ENCODE assay signal across 24 cellular contexts in the genomic region with DNA sequence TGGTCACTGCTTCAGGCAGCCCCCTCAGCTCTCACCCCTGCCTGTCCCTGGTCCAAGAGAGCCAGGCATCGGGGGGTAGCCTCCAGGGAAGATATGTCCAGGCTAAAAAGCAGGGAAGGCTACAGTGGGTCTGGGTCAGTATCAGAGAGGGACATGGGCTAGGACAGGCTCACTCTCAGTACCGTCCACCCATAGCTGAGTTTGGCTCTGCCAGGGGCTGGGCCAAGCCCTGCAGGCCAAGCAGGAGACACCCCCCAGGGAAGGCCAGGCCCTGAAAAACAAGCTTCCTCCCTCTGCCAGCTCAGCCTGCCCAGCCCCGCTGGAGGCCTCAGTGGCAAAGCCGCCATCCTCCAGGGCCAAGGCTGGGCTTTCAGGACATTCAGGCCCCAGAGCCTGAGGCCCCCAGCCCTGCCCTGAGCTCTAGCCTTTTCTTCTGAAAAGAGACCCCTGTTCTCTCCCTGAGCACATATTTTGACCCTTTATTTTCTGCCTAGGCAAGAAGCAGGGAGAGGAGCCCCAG. TPM values are rescaled to one million over a fixed set of nuclear protein-coding genes. Genes with fewer than 3 reads are reported as not detected.
"Had no signal": no experiment of that assay in that cellular context is flagged by ENCODE, and none has a peak within 500 bp of the region (broad histone marks: within the 10 kb centered on the region; RNA-seq: fewer than 3 reads in every experiment).

No MANE protein-coding gene starts in this region.

- H3K36me3 Mint-ChIP-seq: activated naive CD8-positive, alpha-beta T cell treated with anti-CD3 and anti-CD28 coated beads for 36 hours had no signal

- H3K4me3 ChIP-seq: MG63, Peyer's patch had no signal

- H3K36me3 ChIP-seq: brain microvascular endothelial cell, MG63, Peyer's patch had no signal

- H3K4me3 Mint-ChIP-seq: activated CD8-positive, alpha-beta T cell treated with anti-CD3 and anti-CD28 coated beads, Interleukin-2, amount 10 ng/mL, durations not matched to agents 7 days and 5 days; activated naive CD4-positive, alpha-beta T cell treated with anti-CD3 and anti-CD28 coated beads for 36 hours; activated naive CD8-positive, alpha-beta T cell treated with anti-CD3 and anti-CD28 coated beads for 36 hours; activated T-cell treated with anti-CD3 and anti-CD28 coated beads, Interleukin-2, amount 50 U/mL, for 24 hours; activated T-helper 1 cell treated with anti-CD3 and anti-CD28 coated beads, Interleukin-12 subunit alpha, Interleukin-12 subunit beta, Interleukin-2, Interleukin-4 antibody, amounts not matched to agents 30 ng/mL and 10 ng/mL and 1 ng/mL, durations not matched to agents 14 hours and 24 hours and 36 hours; T-helper 1 cell treated with Interleukin-12 subunit alpha and Interleukin-12 subunit beta and Interleukin-4 antibody, amounts not matched to agents 30 μg/mL and 1 μg/mL, for 36 hours had no signal

- H3K9me3 Mint-ChIP-seq: activated naive CD4-positive, alpha-beta T cell treated with anti-CD3 and anti-CD28 coated beads for 36 hours; activated naive CD8-positive, alpha-beta T cell treated with anti-CD3 and anti-CD28 coated beads for 36 hours had no signal

- H3K27me3 ChIP-seq: brain microvascular endothelial cell, MG63, Peyer's patch had no signal

- ATAC-seq: activated CD4-positive, CD25-positive, alpha-beta regulatory T cell treated with anti-CD3 and anti-CD28 coated beads, Interleukin-2, amount 50 U/mL, for 24 hours; activated CD8-positive, alpha-beta T cell treated with anti-CD3 and anti-CD28 coated beads, Interleukin-2, amount 10 ng/mL, durations not matched to agents 7 days and 5 days had no signal

- H3K4me1 ChIP-seq: Peyer's patch had no signal

- H3K27ac Mint-ChIP-seq: activated CD8-positive, alpha-beta T cell treated with anti-CD3 and anti-CD28 coated beads, Interleukin-2, amount 10 ng/mL, durations not matched to agents 7 days and 5 days; activated naive CD4-positive, alpha-beta T cell treated with anti-CD3 and anti-CD28 coated beads for 36 hours; activated naive CD8-positive, alpha-beta T cell treated with anti-CD3 and anti-CD28 coated beads for 36 hours; activated T-cell treated with anti-CD3 and anti-CD28 coated beads, Interleukin-2, amount 50 U/mL, for 24 hours; activated T-helper 1 cell treated with anti-CD3 and anti-CD28 coated beads, Interleukin-12 subunit alpha, Interleukin-12 subunit beta, Interleukin-2, Interleukin-4 antibody, amounts not matched to agents 30 ng/mL and 10 ng/mL and 1 ng/mL, durations not matched to agents 14 hours and 24 hours and 36 hours; T-helper 1 cell treated with Interleukin-12 subunit alpha and Interleukin-12 subunit beta and Interleukin-4 antibody, amounts not matched to agents 30 μg/mL and 1 μg/mL, for 36 hours had no signal

- H3K9me3 ChIP-seq: MG63, Peyer's patch had no signal

- H3K4me1 Mint-ChIP-seq: activated naive CD8-positive, alpha-beta T cell treated with anti-CD3 and anti-CD28 coated beads for 36 hours had no signal

- DNase-seq: activated CD4-positive, alpha-beta T cell treated with anti-CD3 and anti-CD28 coated beads for 48 hours; activated CD4-positive, alpha-beta T cell treated with anti-CD3 and anti-CD28 coated beads, Interleukin-2, amount 50 U/mL, for 4 hours; activated CD8-positive, alpha-beta T cell treated with anti-CD3 and anti-CD28 coated beads, Interleukin-2, amount 10 ng/mL, durations not matched to agents 7 days and 5 days; activated gamma-delta T cell; activated naive CD4-positive, alpha-beta T cell treated with anti-CD3 and anti-CD28 coated beads for 36 hours; activated naive CD8-positive, alpha-beta T cell treated with anti-CD3 and anti-CD28 coated beads for 36 hours; activated T-cell treated with anti-CD3 and anti-CD28 coated beads, Interleukin-2, amount 50 U/mL, for 24 hours; brain microvascular endothelial cell; MG63; MV-4-11; NCI-H1092 treated with DMSO at 0.1 percent for 48 hours; NCI-H1436; NCI-H1694 treated with DMSO at 0.1 percent for 48 hours; NCI-H2029 treated with DMSO at 0.1 percent for 48 hours; NCI-H345; NCI-H510A treated with DMSO at 0.1 percent for 48 hours; NCI-H69; NK-92 treated with Interleukin-12 subunit alpha and Interleukin-12 subunit beta, amount 100 ng/mL, for 24 hours; SHP77 treated with DMSO at 0.1 percent for 48 hours had no signal

- H3K27ac ChIP-seq: brain microvascular endothelial cell, Peyer's patch, RWPE1 had no signal

RNA-seq across cellular contexts. Expression of gene TGM2, which starts 28.6 kb away (rescaled TPM):
- total RNA-seq: activated naive CD4-positive, alpha-beta T cell treated with anti-CD3 and anti-CD28 coated beads for 36 hours; activated naive CD8-positive, alpha-beta T cell treated with anti-CD3 and anti-CD28 coated beads for 36 hours; activated T-helper 1 cell treated with anti-CD3 and anti-CD28 coated beads, Interleukin-12 subunit alpha, Interleukin-12 subunit beta, Interleukin-2, Interleukin-4 antibody, amounts not matched to agents 30 ng/mL and 10 ng/mL and 1 ng/mL, durations not matched to agents 14 hours and 24 hours and 36 hours had no signal
